Comparison of ENCODE assay signal across 14 cellular contexts in the genomic region with DNA sequence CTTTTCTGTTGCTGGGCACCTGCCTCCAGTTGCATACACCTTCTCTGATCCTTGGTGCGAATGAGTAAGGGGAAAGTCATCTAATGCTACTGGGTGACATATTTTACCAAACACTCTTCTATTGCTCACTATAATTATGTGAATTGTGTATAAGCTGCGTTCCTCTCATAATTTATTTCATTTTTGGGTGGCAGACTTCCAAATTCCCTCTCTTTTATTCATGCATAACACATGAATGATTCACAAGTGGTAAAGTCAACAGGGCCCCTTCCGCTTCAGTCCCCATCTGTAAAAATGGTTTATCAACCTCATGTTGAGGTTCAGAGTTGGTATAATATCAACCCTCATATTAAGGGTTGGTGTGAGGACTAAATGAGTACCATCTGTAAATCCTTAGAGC.
A peak's percentile ranks its signal among the peaks of the same experiment; 100 is the strongest.
DNase-seq lines count a peak whose midpoint lies in the region; ATAC-seq and TF ChIP-seq lines count a peak whose summit lies in the region.
"Had no signal": no experiment of that assay in that cellular context is flagged by ENCODE, and none has a peak within 500 bp of the region (broad histone marks: within the 10 kb centered on the region; RNA-seq: fewer than 3 reads in every experiment).

No MANE protein-coding gene starts in this region.

- H3K27me3 ChIP-seq in HL-60 (ENCODE audit: insufficient read depth, poor library complexity, severe bottlenecking) (no peaks in the 10 kb centered on the region), RWPE2 (ENCODE audit: insufficient read depth, poor library complexity, severe bottlenecking) (no peaks in the 10 kb centered on the region)
- H3K27me3 ChIP-seq: cardiac muscle cell, vagina had no signal

- no peak overlapping the region for H3K4me3 ChIP-seq in HL-60 (replicated peaks; ENCODE audit: insufficient read depth, low read length)
- H3K4me3 ChIP-seq in RWPE2 (ENCODE audit: severe bottlenecking): no peak overlapping the region
- H3K4me3 ChIP-seq in foreskin fibroblast (ENCODE audit: low read depth in 1 of 2, low read length in 2 of 2): no peak overlapping the region
- H3K4me3 ChIP-seq: cardiac muscle cell, vagina had no signal

- H3K4me1 ChIP-seq in RWPE2 (ENCODE audit: insufficient read depth, poor library complexity, severe bottlenecking): peaks cover 26% of the 10 kb centered on the region

- peak; percentile 66 for ATAC-seq in RWPE2 (ENCODE audit: low read depth)
- ATAC-seq in GM21367 (IDR thresholded peaks at IDR 0.05; ENCODE audit: unreplicated experiment): no peak
- no peak for ATAC-seq in GM18519 (IDR thresholded peaks at IDR 0.05; ENCODE audit: low FRiP score, unreplicated experiment)

- TF ChIP-seq CTCF in HL-60 (IDR thresholded peaks at IDR 0.05; ENCODE audit: insufficient read depth, low read length) (no peak), RWPE2 (IDR thresholded peaks at IDR 0.05; ENCODE audit: poor library complexity, severe bottlenecking) (no peak), foreskin fibroblast (IDR thresholded peaks at IDR 0.05; ENCODE audit: low read depth, low read length) (no peak)

- in situ Hi-C loops in ACHN (cut with HindIII; ENCODE audit: low pct_ligation_motif_present, low pct_unique_long_range_greater_than_20kb, low sequenced_read_pairs): no loop called here

- peaks cover 2% of the 10 kb centered on the region; the same call in 1 of the 2 replicates for H3K36me3 ChIP-seq in RWPE2 (ENCODE audit: low read depth)
- H3K36me3 ChIP-seq: cardiac muscle cell, vagina had no signal

- no peaks in the 10 kb centered on the region for H3K9me3 ChIP-seq in RWPE2 (ENCODE audit: severe bottlenecking)
- H3K9me3 ChIP-seq: vagina had no signal

- H3K27ac ChIP-seq in HL-60 (replicated peaks): peak overlapping the region; percentile 47
- H3K27ac ChIP-seq in RWPE2 (ENCODE audit: poor library complexity, severe bottlenecking): peak overlapping the region; percentile 85
- H3K27ac ChIP-seq: cardiac muscle cell, vagina had no signal

- DNase-seq in ACHN (peak; percentile 39), HL-60 (ENCODE audit: low read depth in 1 of 2, low spot score in 1 of 2) (no peak), RWPE2 (ENCODE audit: low spot score) (no peak), foreskin fibroblast (peak; percentile 81 to 93), NCI-H1048 (lab: John Stamatoyannopoulos, UW) (no peak), DMS 273 treated with DMSO at 0.1 percent for 48 hours (lab: John Stamatoyannopoulos, UW) (no peak)
- DNase-seq: activated CD8-positive, alpha-beta memory T cell treated with anti-CD3 and anti-CD28 coated beads, Interleukin-2, amount 50 U/mL, for 4 hours; CD4-positive, CD25-positive, alpha-beta regulatory T cell; NCI-H510A; T-helper 2 cell had no signal

Comparison
In these comparisons a context has a peak if more than half of its experiments do, and no peak if none do; other contexts are left out.
1. DNase-seq: peak in ACHN (single experiment) and foreskin fibroblast (2 of 2); none in HL-60 (0 of 2), RWPE2 (single experiment), NCI-H1048 (single experiment) and DMS 273 treated with DMSO at 0.1 percent for 48 hours (single experiment).